In genomic region chr14:53663709-53664108, GRCh38 we compare ENCODE assay signal across 11 cellular contexts.
DNase-seq lines count a peak whose midpoint lies in the region; ATAC-seq, FAIRE-seq and TF ChIP-seq lines count a peak whose summit lies in the region.
"Had no signal": no experiment of that assay in that cellular context is flagged by ENCODE, and none has a peak within 500 bp of the region (broad histone marks: within the 10 kb centered on the region; RNA-seq: fewer than 3 reads in every experiment).

No MANE protein-coding gene starts in this region.

- FAIRE-seq in GM12891 (lab: Jason Lieb, UNC): no peak

- H3K27me3 ChIP-seq in H7 (ENCODE audit: control insufficient read depth, insufficient read depth, low read length): no peaks in the 10 kb centered on the region

- H3K4me3 ChIP-seq in H7 (ENCODE audit: insufficient read depth, low read depth, low read length): no peak overlapping the region
- H3K4me3 ChIP-seq: skin epidermis had no signal

- ATAC-seq in HG03135 (IDR thresholded peaks at IDR 0.05; ENCODE audit: unreplicated experiment) (no peak), GM18909 (IDR thresholded peaks at IDR 0.05; ENCODE audit: poor library complexity, unreplicated experiment) (no peak), GM21825 (IDR thresholded peaks at IDR 0.05; ENCODE audit: unreplicated experiment) (no peak)

- DNase-seq in H7: peak; percentile 34
- DNase-seq in SHP77 treated with DMSO at 0.1 percent for 48 hours (lab: John Stamatoyannopoulos, UW): peak; percentile 47
- peak; percentile 2 for DNase-seq in globus pallidus (ENCODE audit: low spot score)
- DNase-seq in renal cortical epithelial cell (ENCODE audit: low read depth): peak; percentile 31
- no peak for DNase-seq in GM12891 (ENCODE audit: insufficient read length, low spot score)
- DNase-seq: activated CD8-positive, alpha-beta memory T cell treated with anti-CD3 and anti-CD28 coated beads, Interleukin-2, amount 50 U/mL, for 48 hours; NCI-H510A treated with DMSO at 0.1 percent for 48 hours had no signal

- H3K36me3 ChIP-seq in H7 (replicated peaks; ENCODE audit: control insufficient read depth, insufficient read depth, low read length): no peaks in the 10 kb centered on the region

- no peak for TF ChIP-seq POLR2A in GM12891 (IDR thresholded peaks at IDR 0.05; ENCODE audit: low read depth, low read length)

TF ChIP-seq in GM12891, 5 proteins besides CTCF, POLR2A, EP300 and RAD21:
- no peak for TF ChIP-seq POLR2AphosphoS5 (IDR thresholded peaks at IDR 0.05; ENCODE audit: low read depth, low read length)
- TF ChIP-seq SPI1 (IDR thresholded peaks at IDR 0.05; ENCODE audit: low read depth, low read length): no peak
- no peak for TF ChIP-seq PAX5 (IDR thresholded peaks at IDR 0.05; ENCODE audit: insufficient read depth, low read length, severe bottlenecking)
- TF ChIP-seq TAF1 (IDR thresholded peaks at IDR 0.05; ENCODE audit: low read depth, low read length): no peak
- no peak for TF ChIP-seq POU2F2 (IDR thresholded peaks at IDR 0.05; ENCODE audit: low read depth, low read length)
